1 cellular context compared by ENCODE assay signal in the genomic region with DNA sequence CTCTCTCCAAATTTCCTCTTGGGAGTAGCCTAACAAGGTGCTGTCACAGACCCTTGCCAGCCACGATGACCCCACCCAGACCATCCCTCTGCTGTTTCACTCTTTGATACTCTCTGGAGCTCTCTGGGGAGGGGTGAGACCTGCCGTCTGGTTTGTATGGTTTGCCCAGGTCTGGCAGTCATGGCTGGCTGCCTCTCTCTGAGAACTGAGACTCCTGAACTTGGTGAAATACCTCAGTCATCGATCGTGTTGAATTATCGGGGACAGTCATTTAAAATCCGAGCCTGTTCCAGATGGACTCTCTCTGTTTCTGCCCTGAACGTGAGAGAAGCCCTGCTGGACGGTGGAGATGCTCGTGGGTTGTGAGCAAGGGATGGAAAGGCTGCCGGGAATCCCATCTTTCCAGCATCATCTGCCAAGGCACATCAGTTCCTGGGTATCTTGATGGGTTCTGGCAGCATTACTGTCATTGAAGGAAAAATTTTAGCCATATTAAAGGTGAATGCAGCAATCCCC.
TF ChIP-seq lines count a peak whose summit lies in the region.

No MANE protein-coding gene starts in this region.

TF ChIP-seq in GM12878, 131 proteins besides CTCF, POLR2A, EP300 and RAD21:
- TF ChIP-seq PAX5 (IDR thresholded peaks at IDR 0.05; ENCODE audit: borderline replicate concordance, low read depth, low read length), result peak; percentile 84
